In the genomic region with DNA sequence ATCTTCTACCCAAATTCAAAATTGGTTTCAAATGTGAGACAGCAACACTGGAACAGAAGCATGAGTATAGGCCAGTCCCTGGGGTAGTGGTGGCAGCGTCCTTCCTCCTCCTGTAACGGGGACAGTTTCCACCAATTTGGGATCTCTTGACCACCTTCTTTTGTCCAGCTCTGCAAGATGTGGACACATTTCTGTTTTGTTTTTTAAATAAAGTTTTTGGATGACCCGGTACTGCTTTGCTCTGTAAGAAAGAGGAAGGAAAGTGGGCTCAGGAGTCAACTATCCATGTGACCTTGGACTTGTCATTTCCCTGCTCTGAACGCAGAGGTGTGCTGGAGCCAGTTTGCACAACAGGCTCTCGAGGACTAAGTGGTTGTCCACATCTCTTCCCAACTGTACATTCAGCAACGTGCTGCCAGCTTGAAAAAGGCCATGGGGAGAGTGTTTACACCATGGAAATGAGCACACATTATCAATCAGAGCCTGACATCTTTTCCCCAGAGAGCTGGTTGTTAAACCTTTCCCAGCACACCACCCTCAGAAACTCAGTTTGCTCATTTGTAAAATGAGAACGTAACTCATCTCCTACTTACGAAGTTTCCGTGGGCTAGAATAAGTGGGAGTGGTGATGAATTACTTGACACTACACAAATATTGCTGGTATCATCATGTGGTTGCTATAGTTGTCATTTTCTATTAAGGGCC, we compare ENCODE assay signal across 1 cellular context.
TF ChIP-seq lines count a peak whose summit lies in the region.

No MANE protein-coding gene starts in this region.

TF ChIP-seq in HepG2, 621 proteins besides CTCF, POLR2A, EP300 and RAD21:
- TF ChIP-seq, protein P1, sequence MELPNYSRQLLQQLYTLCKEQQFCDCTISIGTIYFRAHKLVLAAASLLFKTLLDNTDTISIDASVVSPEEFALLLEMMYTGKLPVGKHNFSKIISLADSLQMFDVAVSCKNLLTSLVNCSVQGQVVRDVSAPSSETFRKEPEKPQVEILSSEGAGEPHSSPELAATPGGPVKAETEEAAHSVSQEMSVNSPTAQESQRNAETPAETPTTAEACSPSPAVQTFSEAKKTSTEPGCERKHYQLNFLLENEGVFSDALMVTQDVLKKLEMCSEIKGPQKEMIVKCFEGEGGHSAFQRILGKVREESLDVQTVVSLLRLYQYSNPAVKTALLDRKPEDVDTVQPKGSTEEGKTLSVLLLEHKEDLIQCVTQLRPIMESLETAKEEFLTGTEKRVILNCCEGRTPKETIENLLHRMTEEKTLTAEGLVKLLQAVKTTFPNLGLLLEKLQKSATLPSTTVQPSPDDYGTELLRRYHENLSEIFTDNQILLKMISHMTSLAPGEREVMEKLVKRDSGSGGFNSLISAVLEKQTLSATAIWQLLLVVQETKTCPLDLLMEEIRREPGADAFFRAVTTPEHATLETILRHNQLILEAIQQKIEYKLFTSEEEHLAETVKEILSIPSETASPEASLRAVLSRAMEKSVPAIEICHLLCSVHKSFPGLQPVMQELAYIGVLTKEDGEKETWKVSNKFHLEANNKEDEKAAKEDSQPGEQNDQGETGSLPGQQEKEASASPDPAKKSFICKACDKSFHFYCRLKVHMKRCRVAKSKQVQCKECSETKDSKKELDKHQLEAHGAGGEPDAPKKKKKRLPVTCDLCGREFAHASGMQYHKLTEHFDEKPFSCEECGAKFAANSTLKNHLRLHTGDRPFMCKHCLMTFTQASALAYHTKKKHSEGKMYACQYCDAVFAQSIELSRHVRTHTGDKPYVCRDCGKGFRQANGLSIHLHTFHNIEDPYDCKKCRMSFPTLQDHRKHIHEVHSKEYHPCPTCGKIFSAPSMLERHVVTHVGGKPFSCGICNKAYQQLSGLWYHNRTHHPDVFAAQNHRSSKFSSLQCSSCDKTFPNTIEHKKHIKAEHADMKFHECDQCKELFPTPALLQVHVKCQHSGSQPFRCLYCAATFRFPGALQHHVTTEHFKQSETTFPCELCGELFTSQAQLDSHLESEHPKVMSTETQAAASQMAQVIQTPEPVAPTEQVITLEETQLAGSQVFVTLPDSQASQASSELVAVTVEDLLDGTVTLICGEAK (IDR thresholded peaks at IDR 0.05), result no peak
- TF ChIP-seq, protein P1 (CRISPR knock-in tag; IDR thresholded peaks at IDR 0.05), result peak; percentile 34; the same call in 1 of the 2 replicates
- TF ChIP-seq, protein P2, sequence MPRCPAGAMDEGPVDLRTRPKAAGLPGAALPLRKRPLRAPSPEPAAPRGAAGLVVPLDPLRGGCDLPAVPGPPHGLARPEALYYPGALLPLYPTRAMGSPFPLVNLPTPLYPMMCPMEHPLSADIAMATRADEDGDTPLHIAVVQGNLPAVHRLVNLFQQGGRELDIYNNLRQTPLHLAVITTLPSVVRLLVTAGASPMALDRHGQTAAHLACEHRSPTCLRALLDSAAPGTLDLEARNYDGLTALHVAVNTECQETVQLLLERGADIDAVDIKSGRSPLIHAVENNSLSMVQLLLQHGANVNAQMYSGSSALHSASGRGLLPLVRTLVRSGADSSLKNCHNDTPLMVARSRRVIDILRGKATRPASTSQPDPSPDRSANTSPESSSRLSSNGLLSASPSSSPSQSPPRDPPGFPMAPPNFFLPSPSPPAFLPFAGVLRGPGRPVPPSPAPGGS (CRISPR knock-in tag; IDR thresholded peaks at IDR 0.05), result no peak
- TF ChIP-seq RXRA (CRISPR knock-in tag; IDR thresholded peaks at IDR 0.05) (no peak), ZFP82 (CRISPR knock-in tag; IDR thresholded peaks at IDR 0.05; ENCODE audit: borderline replicate concordance) (no peak), ARID3A (IDR thresholded peaks at IDR 0.05; ENCODE audit: low read depth, low read length) (no peak)
- TF ChIP-seq, protein P3, sequence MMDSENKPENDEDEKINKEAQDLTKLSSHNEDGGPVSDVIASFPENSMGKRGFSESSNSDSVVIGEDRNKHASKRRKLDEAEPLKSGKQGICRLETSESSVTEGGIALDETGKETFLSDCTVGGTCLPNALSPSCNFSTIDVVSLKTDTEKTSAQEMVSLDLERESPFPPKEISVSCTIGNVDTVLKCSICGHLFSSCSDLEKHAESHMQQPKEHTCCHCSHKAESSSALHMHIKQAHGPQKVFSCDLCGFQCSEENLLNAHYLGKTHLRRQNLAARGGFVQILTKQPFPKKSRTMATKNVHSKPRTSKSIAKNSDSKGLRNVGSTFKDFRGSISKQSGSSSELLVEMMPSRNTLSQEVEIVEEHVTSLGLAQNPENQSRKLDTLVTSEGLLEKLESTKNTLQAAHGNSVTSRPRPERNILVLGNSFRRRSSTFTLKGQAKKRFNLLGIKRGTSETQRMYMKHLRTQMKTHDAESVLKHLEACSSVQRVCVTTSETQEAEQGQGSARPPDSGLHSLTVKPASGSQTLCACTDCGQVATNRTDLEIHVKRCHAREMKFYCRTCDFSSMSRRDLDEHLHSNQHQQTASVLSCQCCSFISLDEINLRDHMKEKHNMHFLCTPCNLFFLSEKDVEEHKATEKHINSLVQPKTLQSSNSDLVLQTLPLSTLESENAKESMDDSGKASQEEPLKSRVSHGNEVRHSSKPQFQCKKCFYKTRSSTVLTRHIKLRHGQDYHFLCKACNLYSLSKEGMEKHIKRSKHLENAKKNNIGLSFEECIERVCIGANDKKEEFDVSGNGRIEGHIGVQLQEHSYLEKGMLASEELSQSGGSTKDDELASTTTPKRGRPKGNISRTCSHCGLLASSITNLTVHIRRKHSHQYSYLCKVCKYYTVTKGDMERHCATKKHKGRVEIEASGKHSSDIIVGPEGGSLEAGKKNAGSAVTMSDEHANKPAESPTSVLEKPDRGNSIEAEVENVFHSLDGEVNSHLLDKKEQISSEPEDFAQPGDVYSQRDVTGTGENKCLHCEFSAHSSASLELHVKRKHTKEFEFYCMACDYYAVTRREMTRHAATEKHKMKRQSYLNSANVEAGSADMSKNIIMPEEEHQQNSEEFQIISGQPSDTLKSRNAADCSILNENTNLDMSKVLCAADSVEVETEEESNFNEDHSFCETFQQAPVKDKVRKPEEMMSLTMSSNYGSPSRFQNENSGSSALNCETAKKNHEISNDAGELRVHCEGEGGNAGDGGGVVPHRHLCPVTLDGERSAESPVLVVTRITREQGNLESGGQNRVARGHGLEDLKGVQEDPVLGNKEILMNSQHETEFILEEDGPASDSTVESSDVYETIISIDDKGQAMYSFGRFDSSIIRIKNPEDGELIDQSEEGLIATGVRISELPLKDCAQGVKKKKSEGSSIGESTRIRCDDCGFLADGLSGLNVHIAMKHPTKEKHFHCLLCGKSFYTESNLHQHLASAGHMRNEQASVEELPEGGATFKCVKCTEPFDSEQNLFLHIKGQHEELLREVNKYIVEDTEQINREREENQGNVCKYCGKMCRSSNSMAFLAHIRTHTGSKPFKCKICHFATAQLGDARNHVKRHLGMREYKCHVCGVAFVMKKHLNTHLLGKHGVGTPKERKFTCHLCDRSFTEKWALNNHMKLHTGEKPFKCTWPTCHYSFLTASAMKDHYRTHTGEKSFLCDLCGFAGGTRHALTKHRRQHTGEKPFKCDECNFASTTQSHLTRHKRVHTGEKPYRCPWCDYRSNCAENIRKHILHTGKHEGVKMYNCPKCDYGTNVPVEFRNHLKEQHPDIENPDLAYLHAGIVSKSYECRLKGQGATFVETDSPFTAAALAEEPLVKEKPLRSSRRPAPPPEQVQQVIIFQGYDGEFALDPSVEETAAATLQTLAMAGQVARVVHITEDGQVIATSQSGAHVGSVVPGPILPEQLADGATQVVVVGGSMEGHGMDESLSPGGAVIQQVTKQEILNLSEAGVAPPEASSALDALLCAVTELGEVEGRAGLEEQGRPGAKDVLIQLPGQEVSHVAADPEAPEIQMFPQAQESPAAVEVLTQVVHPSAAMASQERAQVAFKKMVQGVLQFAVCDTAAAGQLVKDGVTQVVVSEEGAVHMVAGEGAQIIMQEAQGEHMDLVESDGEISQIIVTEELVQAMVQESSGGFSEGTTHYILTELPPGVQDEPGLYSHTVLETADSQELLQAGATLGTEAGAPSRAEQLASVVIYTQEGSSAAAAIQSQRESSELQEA (CRISPR knock-in tag; IDR thresholded peaks at IDR 0.05; ENCODE audit: not compliant biosample characterization), result no peak
